ENCODE assay signal across 21 cellular contexts in the genomic region with DNA sequence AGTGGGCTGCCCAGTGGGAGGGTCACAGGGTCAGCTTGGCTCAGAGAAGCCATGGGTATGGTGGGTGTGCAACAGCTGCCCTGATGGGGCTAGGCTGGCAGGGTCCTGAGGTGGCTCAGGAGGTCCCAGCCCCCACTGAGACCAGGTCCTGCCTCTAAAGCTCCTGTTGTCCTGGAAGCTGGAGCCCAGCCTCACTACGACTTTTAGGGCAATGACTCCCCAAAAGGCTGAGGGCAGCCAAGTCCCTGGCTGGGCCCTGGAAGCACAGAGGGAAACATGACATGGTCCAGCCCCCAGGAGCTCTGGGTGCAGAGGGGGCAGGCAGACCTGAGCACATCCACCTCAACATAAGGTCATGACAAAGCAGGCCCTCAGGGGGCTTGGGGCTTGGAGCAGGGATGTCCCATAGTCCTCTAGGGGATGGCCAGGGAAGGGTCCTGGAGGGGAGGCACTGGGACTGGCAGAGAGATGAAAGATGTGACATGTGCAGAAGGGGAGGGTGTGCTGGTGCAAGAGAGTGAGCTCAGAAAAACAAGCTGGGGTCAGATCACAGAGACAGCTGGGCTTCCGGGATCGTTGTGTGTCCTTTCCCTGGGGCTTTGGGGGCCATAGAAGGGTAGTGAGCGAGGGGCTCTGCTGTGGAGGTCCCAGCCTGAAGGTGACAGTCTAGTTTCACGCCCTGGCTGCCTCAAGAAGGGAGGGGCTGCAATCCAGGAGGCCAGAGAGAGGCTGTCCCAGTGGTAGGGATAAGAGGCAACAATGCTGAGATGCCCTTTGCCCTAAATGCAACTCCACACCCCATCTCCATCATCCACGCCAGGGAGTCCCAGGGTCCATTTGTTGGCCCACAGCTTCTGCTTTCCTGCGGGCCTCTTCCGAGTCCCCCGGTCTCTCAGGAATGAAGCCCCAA. TPM values are rescaled to one million over a fixed set of nuclear protein-coding genes. Genes with fewer than 3 reads are reported as not detected.
DNase-seq lines count a peak whose midpoint lies in the region; ATAC-seq and TF ChIP-seq lines count a peak whose summit lies in the region.
"Had no signal": no experiment of that assay in that cellular context is flagged by ENCODE, and none has a peak within 500 bp of the region (broad histone marks: within the 10 kb centered on the region; RNA-seq: fewer than 3 reads in every experiment).

No MANE protein-coding gene starts in this region.

- ATAC-seq in HG03196 (IDR thresholded peaks at IDR 0.05; ENCODE audit: unreplicated experiment) = no peak

- H3K4me3 Mint-ChIP-seq in neural crest cell = no peak overlapping the region

- in situ Hi-C loops in ACHN (cut with HindIII; ENCODE audit: low pct_ligation_motif_present, low pct_unique_long_range_greater_than_20kb, low sequenced_read_pairs) = no loop called here

- peak overlapping the region; percentile 94 for H3K27ac Mint-ChIP-seq in neural crest cell (ENCODE audit: unreplicated experiment)

- no peaks in the 10 kb centered on the region for H3K9me3 ChIP-seq in tibial nerve
- H3K9me3 ChIP-seq: Peyer's patch, SJCRH30 had no signal

- TF ChIP-seq POLR2A in tibial nerve (IDR thresholded peaks at IDR 0.05) = no peak

- DNase-seq in NCI-H2171 treated with DMSO at 0.1 percent for 48 hours (lab: John Stamatoyannopoulos, UW) (peak; percentile 6), NCI-H2171 (lab: John Stamatoyannopoulos, UW) (no peak), left kidney (ENCODE audit: low read depth, low spot score) (peak; percentile 50), neural crest cell (ENCODE audit: low read depth, low spot score) (no peak), tibial nerve (ENCODE audit: low spot score in 2 of 2) (no peak), NCI-H1092 treated with DMSO at 0.1 percent for 48 hours (lab: John Stamatoyannopoulos, UW) (no peak), ACHN (no peak)
- DNase-seq: 8988T; DMS79 treated with DMSO at 0.1 percent for 48 hours; KG1; NCI-H1105; NCI-H146; NCI-H345; NCI-H774; NK-92 treated with Interleukin-12 subunit alpha and Interleukin-12 subunit beta, amount 100 ng/mL, for 24 hours; Peyer's patch had no signal

- H3K36me3 Mint-ChIP-seq in neural crest cell (ENCODE audit: low read depth) = no peaks in the 10 kb centered on the region

- H3K36me3 ChIP-seq in tibial nerve = no peaks in the 10 kb centered on the region
- H3K36me3 ChIP-seq: Peyer's patch, SJCRH30 had no signal

- WGBS in tibial nerve, 2 donors = 47 to 74% methylated on average over 8 to 9 of the region's 9 CpGs

- H3K9me3 Mint-ChIP-seq in neural crest cell = no peaks in the 10 kb centered on the region

- no peaks in the 10 kb centered on the region for H3K27me3 Mint-ChIP-seq in neural crest cell (ENCODE audit: low read depth)

- H3K4me1 ChIP-seq in tibial nerve = peaks cover 0 to 30% (median 10%) of the 10 kb centered on the region in 4 donors
- H3K4me1 ChIP-seq: Peyer's patch, SJCRH30 had no signal

- no peaks in the 10 kb centered on the region for H3K27me3 ChIP-seq in tibial nerve
- H3K27me3 ChIP-seq: Peyer's patch, SJCRH30 had no signal

- no peak for TF ChIP-seq EP300 in tibial nerve (IDR thresholded peaks at IDR 0.05)

- TF ChIP-seq CTCF in neural crest cell (conservative IDR thresholded peaks at IDR 0.05) = no peak
- no peak for TF ChIP-seq CTCF in tibial nerve (IDR thresholded peaks at IDR 0.05)

- no peak overlapping the region for H3K4me3 ChIP-seq in tibial nerve
- H3K4me3 ChIP-seq: SJCRH30 had no signal

- peaks cover 18% of the 10 kb centered on the region for H3K4me1 Mint-ChIP-seq in neural crest cell

- peak overlapping the region in 3 of 4 donors; percentile 42 to 82 (median 77) for H3K27ac ChIP-seq in tibial nerve
- H3K27ac ChIP-seq: HL-60, SJCRH30 had no signal

RNA-seq across cellular contexts. Expression of a gene that starts 0.6 kb away (rescaled TPM):
- total RNA-seq in neural crest cell = 0.52 TPM in 1 of 2 replicates, not detected in the other
- 10 to 100 TPM in 3 of 4 donors, 1 to 10 TPM in 1; 9.4 to 29.6 (median 20.1) TPM for total RNA-seq in tibial nerve
- total RNA-seq: H4, HT-29, SJCRH30 had no signal

RNA-seq across cellular contexts. Expression of a gene that starts 16.6 kb away (rescaled TPM):
- total RNA-seq in neural crest cell (not detected in 2 replicates), tibial nerve (1 to 10 TPM in 1 of 4 donors, not detected in 3; 4.1 TPM)
- total RNA-seq: H4, HT-29, Peyer's patch had no signal

RNA-seq across cellular contexts. Expression of a gene that starts 23.2 kb away (rescaled TPM):
- total RNA-seq in neural crest cell (45.9 and 52.3 TPM in 2 replicates), tibial nerve (10 to 100 TPM; 19.2 to 26.7 (median 20.5) TPM)

RNA-seq across cellular contexts. Expression of a gene that starts 36.5 kb away (rescaled TPM):
- total RNA-seq in neural crest cell (6.3 and 8.6 TPM in 2 replicates), tibial nerve (10 to 100 TPM in 2 of 4 donors, 1 to 10 TPM in 2; 5.4 to 24.9 (median 10.1) TPM)
- total RNA-seq: HT-29, SJCRH30 had no signal

RNA-seq across cellular contexts. Expression of a gene that starts 40.9 kb away (rescaled TPM):
- 3.4 and 4.1 TPM in 2 replicates for total RNA-seq in neural crest cell
- 10 to 100 TPM; 38.5 to 77.9 (median 64.9) TPM for total RNA-seq in tibial nerve
- total RNA-seq: H4, HT-29 had no signal

Comparison
In these comparisons a context has a peak if more than half of its experiments do, and no peak if none do; other contexts are left out.
1. DNase-seq: peak in NCI-H2171 treated with DMSO at 0.1 percent for 48 hours (single experiment) and left kidney (single experiment); none in NCI-H2171 (single experiment), neural crest cell (single experiment), tibial nerve (0 of 2), NCI-H1092 treated with DMSO at 0.1 percent for 48 hours (single experiment) and ACHN (single experiment).